In the genomic region with DNA sequence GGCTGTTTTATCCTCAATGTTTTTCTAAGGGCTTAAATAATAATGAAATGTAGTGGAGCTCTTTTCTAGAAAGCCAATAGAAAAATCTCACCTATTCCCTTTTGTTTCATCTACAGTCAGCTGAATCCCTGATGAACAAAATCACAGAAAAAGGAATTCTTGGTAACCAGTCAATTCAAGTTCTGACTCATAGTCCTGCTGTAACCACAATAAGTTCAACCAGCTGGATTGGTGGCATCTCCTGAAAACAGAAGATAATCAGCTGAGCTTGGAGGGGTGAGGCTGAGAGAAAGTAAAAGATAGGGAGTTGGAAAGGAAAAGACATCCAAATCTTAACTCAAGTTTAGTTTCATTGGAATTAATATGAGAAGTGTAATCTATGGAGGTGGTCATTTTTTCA, we compare ENCODE assay signal across 19 cellular contexts.
"Had no signal": no experiment of that assay in that cellular context is flagged by ENCODE, and none has a peak within 500 bp of the region (broad histone marks: within the 10 kb centered on the region; RNA-seq: fewer than 3 reads in every experiment).

No MANE protein-coding gene starts in this region.

- H3K27ac ChIP-seq: coronary artery, gastrocnemius medialis, neutrophil, right atrium auricular region, sigmoid colon, skin epidermis had no signal

- H3K4me1 ChIP-seq: gastrocnemius medialis, right atrium auricular region, sigmoid colon had no signal

- DNase-seq: effector CD4-positive, alpha-beta T cell; endodermal cell; gastrocnemius medialis; islet precursor cell; left colon; naive thymus-derived CD4-positive, alpha-beta T cell; nephron progenitor cell; posterior cingulate gyrus; sigmoid colon; stimulated activated CD4-positive, alpha-beta T cell treated with anti-CD3 and anti-CD28 coated beads, Interleukin-2, amount 100 ng/mL, for 24 hours; stimulated activated CD4-positive, alpha-beta T cell treated with anti-CD3 and anti-CD28 coated beads, Interleukin-4, amount 100 ng/mL, for 4 hours; stimulated activated naive B cell treated with anti-CD40 and anti-IgM and Interleukin-4, amounts not matched to agents 10 μg/mL and 1 μg/mL and 100 μg/mL, for 72 hours; stimulated activated naive CD8-positive, alpha-beta T cell treated with anti-CD3 and anti-CD28 coated beads, Interleukin-15, amount 100 ng/mL, for 72 hours; trophoblast cell had no signal

- H3K36me3 ChIP-seq: gastrocnemius medialis, neutrophil, right atrium auricular region, sigmoid colon had no signal

- H3K9me3 ChIP-seq: gastrocnemius medialis, neutrophil, right atrium auricular region, sigmoid colon had no signal

- ATAC-seq: esophagus mucosa; gastrocnemius medialis; left colon; naive thymus-derived CD4-positive, alpha-beta T cell; stimulated activated naive B cell treated with anti-CD40 and anti-IgM and Interleukin-4, amounts not matched to agents 10 μg/mL and 1 μg/mL and 100 μg/mL, for 72 hours; stimulated activated naive CD8-positive, alpha-beta T cell treated with anti-CD3 and anti-CD28 coated beads, Interleukin-15, amount 100 ng/mL, for 72 hours had no signal

- H3K27me3 ChIP-seq: gastrocnemius medialis, neutrophil, right atrium auricular region, sigmoid colon had no signal

- H3K4me3 ChIP-seq: coronary artery, gastrocnemius medialis, right atrium auricular region, sigmoid colon, skin epidermis had no signal
